ENCODE assay signal across 9 cellular contexts in genomic region chr1:220877348-220878095, GRCh38. TPM values are rescaled to one million over a fixed set of nuclear protein-coding genes. Genes with fewer than 3 reads are reported as not detected.
A peak's percentile ranks its signal among the peaks of the same experiment; 100 is the strongest.
DNase-seq lines count a peak whose midpoint lies in the region; ATAC-seq and TF ChIP-seq lines count a peak whose summit lies in the region.
"Had no signal": no experiment of that assay in that cellular context is flagged by ENCODE, and none has a peak within 500 bp of the region (broad histone marks: within the 10 kb centered on the region; RNA-seq: fewer than 3 reads in every experiment).

No MANE protein-coding gene starts in this region.

- TF ChIP-seq CTCF in choroid plexus epithelial cell (conservative IDR thresholded peaks at IDR 0.05; ENCODE audit: low read depth, low read length) (no peak), tibial nerve (IDR thresholded peaks at IDR 0.05) (no peak)

- DNase-seq in activated naive CD4-positive, alpha-beta T cell treated with anti-CD3 and anti-CD28 coated beads, Interleukin-2, amount 10 ng/mL, durations not matched to agents 7 days and 5 days, result no peak
- no peak for DNase-seq in activated naive CD4-positive, alpha-beta T cell treated with Interleukin-2 at 50 U/mL for 16 hours
- DNase-seq in choroid plexus epithelial cell (ENCODE audit: low read depth) (no peak), tibial nerve (ENCODE audit: low spot score in 2 of 2) (no peak), NCI-H1417 (lab: John Stamatoyannopoulos, UW) (no peak)
- no peak for DNase-seq in effector memory CD4-positive, alpha-beta T cell

- no peak for TF ChIP-seq EP300 in tibial nerve (IDR thresholded peaks at IDR 0.05)

- H3K9me3 Mint-ChIP-seq in activated naive CD4-positive, alpha-beta T cell treated with anti-CD3 and anti-CD28 coated beads, Interleukin-2, amount 10 ng/mL, durations not matched to agents 7 days and 5 days, result no peaks in the 10 kb centered on the region

- H3K27ac Mint-ChIP-seq in activated naive CD4-positive, alpha-beta T cell treated with anti-CD3 and anti-CD28 coated beads, Interleukin-2, amount 10 ng/mL, durations not matched to agents 7 days and 5 days, result no peak overlapping the region

- H3K4me1 ChIP-seq in mesodermal cell (ENCODE audit: control insufficient read depth, insufficient read depth, low read length, poor library complexity, severe bottlenecking) (peaks cover 30% of the 10 kb centered on the region), tibial nerve (peaks cover 0 to 48% (median 15%) of the 10 kb centered on the region in 4 donors)
- H3K4me1 ChIP-seq in effector memory CD4-positive, alpha-beta T cell (ENCODE audit: control insufficient read depth, insufficient read depth, low read length, poor library complexity, severe bottlenecking), result peaks cover 5% of the 10 kb centered on the region

- H3K36me3 Mint-ChIP-seq in activated naive CD4-positive, alpha-beta T cell treated with anti-CD3 and anti-CD28 coated beads, Interleukin-2, amount 10 ng/mL, durations not matched to agents 7 days and 5 days, result no peaks in the 10 kb centered on the region

- peak overlapping the region; percentile 39 for H3K4me3 ChIP-seq in choroid plexus epithelial cell (ENCODE audit: low read depth, low read length)
- H3K4me3 ChIP-seq in mesodermal cell (ENCODE audit: extremely low read depth, insufficient read depth, low read length, poor library complexity, severe bottlenecking), result peak overlapping the region; percentile 29
- H3K4me3 ChIP-seq in tibial nerve, result peak overlapping the region; percentile 2 to 86 (median 55)
- H3K4me3 ChIP-seq in effector memory CD4-positive, alpha-beta T cell (ENCODE audit: insufficient read depth, low read depth, low read length, poor library complexity, severe bottlenecking), result no peak overlapping the region

- H3K9me3 ChIP-seq in mesodermal cell (ENCODE audit: control insufficient read depth, low read length) (no peaks in the 10 kb centered on the region), tibial nerve (no peaks in the 10 kb centered on the region)
- H3K9me3 ChIP-seq in effector memory CD4-positive, alpha-beta T cell (ENCODE audit: control insufficient read depth, low read length), result no peaks in the 10 kb centered on the region

- H3K27ac ChIP-seq in mesodermal cell (ENCODE audit: low read depth, low read length, severe bottlenecking) (peak overlapping the region; percentile 55), tibial nerve (peak overlapping the region; percentile 34 to 99 (median 95))
- H3K27ac ChIP-seq in effector memory CD4-positive, alpha-beta T cell (ENCODE audit: insufficient read depth, low read length, poor library complexity, severe bottlenecking), result no peak overlapping the region

- CTCF ChIA-PET in activated naive CD4-positive, alpha-beta T cell treated with anti-CD3 and anti-CD28 coated beads, Interleukin-2, amount 10 ng/mL, durations not matched to agents 7 days and 5 days (lab: Charles Lee), result interaction anchor here (1.0 kb wide), 1 partner anchor 558 kb away, joined by 3 read pairs; no protein-coding TSS in a partner anchor

- peak overlapping the region; percentile 20 for H3K4me3 Mint-ChIP-seq in activated naive CD4-positive, alpha-beta T cell treated with anti-CD3 and anti-CD28 coated beads, Interleukin-2, amount 10 ng/mL, durations not matched to agents 7 days and 5 days

- H3K27me3 Mint-ChIP-seq in activated naive CD4-positive, alpha-beta T cell treated with anti-CD3 and anti-CD28 coated beads, Interleukin-2, amount 10 ng/mL, durations not matched to agents 7 days and 5 days, result peaks cover 93% of the 10 kb centered on the region

- WGBS in mesodermal cell (ENCODE audit: insufficient coverage in 2 of 2), 2 experiments, result 2 to 7% methylated on average over 16 to 17 of the region's 28 CpGs
- WGBS in tibial nerve, 2 donors, result 58 to 70% methylated on average over 21 to 28 of the region's 28 CpGs

- H3K4me1 Mint-ChIP-seq in activated naive CD4-positive, alpha-beta T cell treated with anti-CD3 and anti-CD28 coated beads, Interleukin-2, amount 10 ng/mL, durations not matched to agents 7 days and 5 days, result peaks cover 41% of the 10 kb centered on the region

- H3K36me3 ChIP-seq in mesodermal cell (ENCODE audit: control insufficient read depth, insufficient read depth, low read length) (no peaks in the 10 kb centered on the region), tibial nerve (no peaks in the 10 kb centered on the region)
- no peaks in the 10 kb centered on the region for H3K36me3 ChIP-seq in effector memory CD4-positive, alpha-beta T cell (ENCODE audit: control insufficient read depth, insufficient read depth, low read length)

- TF ChIP-seq POLR2A in tibial nerve (IDR thresholded peaks at IDR 0.05), result no peak

- no peak for ATAC-seq in GM21528 (IDR thresholded peaks at IDR 0.05; ENCODE audit: low FRiP score, unreplicated experiment)
- ATAC-seq: activated CD4-positive, CD25-positive, alpha-beta regulatory T cell treated with anti-CD3 and anti-CD28 coated beads, Interleukin-2, amount 50 U/mL, for 24 hours had no signal

- no peaks in the 10 kb centered on the region for H3K27me3 ChIP-seq in tibial nerve
- peaks cover 39% of the 10 kb centered on the region for H3K27me3 ChIP-seq in effector memory CD4-positive, alpha-beta T cell (replicated peaks; ENCODE audit: control insufficient read depth, insufficient read depth, low read length, poor library complexity, severe bottlenecking)

RNA-seq across cellular contexts. Expression of gene HLX, which starts 1.7 kb away (rescaled TPM):
- 9.6 TPM for polyA plus RNA-seq in mesodermal cell (2013, experiment 1 of 2)
- 13.6 TPM for polyA plus RNA-seq in mesodermal cell (2013, experiment 2 of 2)
- total RNA-seq in tibial nerve, result 10 to 100 TPM; 16.5 to 29.2 (median 23.0) TPM
